In genomic region chr1:209625791-209626285, GRCh38 we compare ENCODE assay signal across 21 cellular contexts. TPM values are rescaled to one million over a fixed set of nuclear protein-coding genes. Genes with fewer than 3 reads are reported as not detected.
DNase-seq lines count a peak whose midpoint lies in the region; ATAC-seq and TF ChIP-seq lines count a peak whose summit lies in the region.
"Had no signal": no experiment of that assay in that cellular context is flagged by ENCODE, and none has a peak within 500 bp of the region (broad histone marks: within the 10 kb centered on the region; RNA-seq: fewer than 3 reads in every experiment).

No MANE protein-coding gene starts in this region.

- H3K27ac ChIP-seq in cardiac muscle cell (peak overlapping the region; percentile 74), neuronal stem cell (replicated peaks; ENCODE audit: low read length) (no peak overlapping the region)
- H3K27ac ChIP-seq: GM23248, upper lobe of right lung had no signal

- H3K4me3 ChIP-seq in cardiac muscle cell (no peak overlapping the region), neuronal stem cell (ENCODE audit: low read length in 2 of 2) (no peak overlapping the region)
- H3K4me3 ChIP-seq: GM23248, upper lobe of right lung had no signal

- no peak overlapping the region for H3K27ac Mint-ChIP-seq in activated CD4-positive, alpha-beta T cell treated with anti-CD3 and anti-CD28 coated beads, Interleukin-2, amount 10 ng/mL, durations not matched to agents 7 days and 5 days
- no peak overlapping the region for H3K27ac Mint-ChIP-seq in activated naive CD8-positive, alpha-beta T cell treated with anti-CD3 and anti-CD28 coated beads for 36 hours
- H3K27ac Mint-ChIP-seq: activated CD4-positive, alpha-beta memory T cell treated with anti-CD3 and anti-CD28 coated beads for 36 hours; activated naive CD4-positive, alpha-beta T cell treated with anti-CD3 and anti-CD28 coated beads, Interleukin-2, amount 10 ng/mL, durations not matched to agents 7 days and 5 days; activated T-cell treated with anti-CD3 and anti-CD28 coated beads, Interleukin-2, amount 50 U/mL, for 24 hours; nephron progenitor cell; stimulated activated naive B cell treated with anti-CD40 and anti-IgM and Interleukin-4, amounts not matched to agents 10 μg/mL and 1 μg/mL and 100 μg/mL, for 72 hours; T-cell had no signal

- no peaks in the 10 kb centered on the region for H3K9me3 ChIP-seq in cardiac muscle cell (ENCODE audit: low read depth)
- no peaks in the 10 kb centered on the region for H3K9me3 ChIP-seq in neuronal stem cell (replicated peaks in 1 of 2; ENCODE audit: control insufficient read depth in 2 of 2, insufficient read depth in 1 of 2, low read depth in 1 of 2, low read length in 2 of 2)
- H3K9me3 ChIP-seq: upper lobe of right lung had no signal

- H3K79me1 ChIP-seq in neuronal stem cell (ENCODE audit: low read depth, low read length): no peaks in the 10 kb centered on the region

- CTCF ChIA-PET in activated CD4-positive, alpha-beta T cell treated with anti-CD3 and anti-CD28 coated beads, Interleukin-2, amount 10 ng/mL, durations not matched to agents 7 days and 5 days (lab: Charles Lee): interaction anchor here (0.5 kb wide), 1 partner anchor 723 kb away, joined by 3 read pairs; no protein-coding TSS in a partner anchor

- POLR2A ChIA-PET in activated CD4-positive, alpha-beta T cell treated with anti-CD3 and anti-CD28 coated beads, Interleukin-2, amount 10 ng/mL, durations not matched to agents 7 days and 5 days (lab: Charles Lee): no interaction called here

- H3K36me3 Mint-ChIP-seq in activated CD4-positive, alpha-beta T cell treated with anti-CD3 and anti-CD28 coated beads, Interleukin-2, amount 10 ng/mL, durations not matched to agents 7 days and 5 days (ENCODE audit: low read depth): no peaks in the 10 kb centered on the region
- no peaks in the 10 kb centered on the region for H3K36me3 Mint-ChIP-seq in activated naive CD8-positive, alpha-beta T cell treated with anti-CD3 and anti-CD28 coated beads for 36 hours
- H3K36me3 Mint-ChIP-seq: activated CD4-positive, alpha-beta memory T cell treated with anti-CD3 and anti-CD28 coated beads for 36 hours; activated naive CD4-positive, alpha-beta T cell treated with anti-CD3 and anti-CD28 coated beads, Interleukin-2, amount 10 ng/mL, durations not matched to agents 7 days and 5 days; CD8-positive, alpha-beta memory T cell; stimulated activated naive B cell treated with anti-CD40 and anti-IgM and Interleukin-4, amounts not matched to agents 10 μg/mL and 1 μg/mL and 100 μg/mL, for 72 hours; T-cell had no signal

- H4K91ac ChIP-seq in neuronal stem cell (ENCODE audit: low read depth, low read length, poor library complexity): no peak overlapping the region

- H3K18ac ChIP-seq in neuronal stem cell (ENCODE audit: low read length): peak overlapping the region; percentile 34

- no peak overlapping the region for H2BK12ac ChIP-seq in neuronal stem cell (ENCODE audit: low read length)

- H3K27me3 ChIP-seq in cardiac muscle cell (no peaks in the 10 kb centered on the region), neuronal stem cell (ENCODE audit: control insufficient read depth in 3 of 3, insufficient read depth in 3 of 3, low read depth in 1 of 3, low read length in 3 of 3) (peaks cover 0 to 4% (median 0%) of the 10 kb centered on the region in 3 experiments)
- H3K27me3 ChIP-seq: upper lobe of right lung had no signal

- H3K9me3 Mint-ChIP-seq in activated CD4-positive, alpha-beta T cell treated with anti-CD3 and anti-CD28 coated beads, Interleukin-2, amount 10 ng/mL, durations not matched to agents 7 days and 5 days: no peaks in the 10 kb centered on the region
- H3K9me3 Mint-ChIP-seq in activated naive CD8-positive, alpha-beta T cell treated with anti-CD3 and anti-CD28 coated beads for 36 hours: no peaks in the 10 kb centered on the region
- H3K9me3 Mint-ChIP-seq: activated CD4-positive, alpha-beta memory T cell treated with anti-CD3 and anti-CD28 coated beads for 36 hours; activated naive CD4-positive, alpha-beta T cell treated with anti-CD3 and anti-CD28 coated beads, Interleukin-2, amount 10 ng/mL, durations not matched to agents 7 days and 5 days; activated T-cell treated with anti-CD3 and anti-CD28 coated beads, Interleukin-2, amount 50 U/mL, for 24 hours; CD8-positive, alpha-beta memory T cell; nephron progenitor cell; stimulated activated naive B cell treated with anti-CD40 and anti-IgM and Interleukin-4, amounts not matched to agents 10 μg/mL and 1 μg/mL and 100 μg/mL, for 72 hours; T-cell had no signal

- H3K23ac ChIP-seq in neuronal stem cell (ENCODE audit: low read depth, low read length, poor library complexity): no peak overlapping the region

- peak overlapping the region; percentile 7 for H3K9ac ChIP-seq in neuronal stem cell (ENCODE audit: low read depth, low read length, poor library complexity)
- H3K9ac ChIP-seq: GM23248 had no signal

- H3K4ac ChIP-seq in neuronal stem cell (ENCODE audit: low read length): no peak overlapping the region

- no peak overlapping the region for H3K4me2 ChIP-seq in neuronal stem cell (ENCODE audit: insufficient read depth, low read length, poor library complexity, severe bottlenecking)

- no peaks in the 10 kb centered on the region for H3K36me3 ChIP-seq in cardiac muscle cell
- no peaks in the 10 kb centered on the region for H3K36me3 ChIP-seq in neuronal stem cell (replicated peaks in 1 of 2; ENCODE audit: control insufficient read depth in 2 of 2, insufficient read depth in 2 of 2, low read length in 2 of 2)
- H3K36me3 ChIP-seq: upper lobe of right lung had no signal

- peaks cover 17% of the 10 kb centered on the region for H3K4me1 ChIP-seq in cardiac muscle cell (ENCODE audit: low read depth)
- H3K4me1 ChIP-seq in neuronal stem cell (ENCODE audit: control insufficient read depth in 2 of 2, insufficient read depth in 1 of 2, low read depth in 1 of 2, low read length in 2 of 2): peaks cover 0 to 6% of the 10 kb centered on the region in 2 donors

- H2AFZ ChIP-seq in neuronal stem cell (ENCODE audit: low read length): no peak overlapping the region
- H2AFZ ChIP-seq: GM23248 had no signal

- no peak overlapping the region for H4K8ac ChIP-seq in neuronal stem cell (ENCODE audit: low read depth, low read length)

- no peaks in the 10 kb centered on the region for H3K4me1 Mint-ChIP-seq in activated CD4-positive, alpha-beta T cell treated with anti-CD3 and anti-CD28 coated beads, Interleukin-2, amount 10 ng/mL, durations not matched to agents 7 days and 5 days
- H3K4me1 Mint-ChIP-seq in activated naive CD8-positive, alpha-beta T cell treated with anti-CD3 and anti-CD28 coated beads for 36 hours: peaks cover 5% of the 10 kb centered on the region
- H3K4me1 Mint-ChIP-seq: activated naive CD4-positive, alpha-beta T cell treated with anti-CD3 and anti-CD28 coated beads, Interleukin-2, amount 10 ng/mL, durations not matched to agents 7 days and 5 days had no signal

- TF ChIP-seq CTCF in cardiac muscle cell (IDR thresholded peaks at IDR 0.05; ENCODE audit: low read depth, low read length): no peak

- no peak overlapping the region for H2BK5ac ChIP-seq in neuronal stem cell (ENCODE audit: low read length)

- H3K14ac ChIP-seq in neuronal stem cell (ENCODE audit: low read length): no peak overlapping the region

- H3K27me3 Mint-ChIP-seq in activated CD4-positive, alpha-beta T cell treated with anti-CD3 and anti-CD28 coated beads, Interleukin-2, amount 10 ng/mL, durations not matched to agents 7 days and 5 days: no peaks in the 10 kb centered on the region
- H3K27me3 Mint-ChIP-seq in activated naive CD8-positive, alpha-beta T cell treated with anti-CD3 and anti-CD28 coated beads for 36 hours: no peaks in the 10 kb centered on the region
- H3K27me3 Mint-ChIP-seq: activated CD4-positive, alpha-beta memory T cell treated with anti-CD3 and anti-CD28 coated beads for 36 hours; activated T-cell treated with anti-CD3 and anti-CD28 coated beads, Interleukin-2, amount 50 U/mL, for 24 hours had no signal

- DNase-seq in Ammon's horn (ENCODE audit: low spot score) (peak; percentile 49), NCI-H446 treated with DMSO at 0.1 percent for 48 hours (lab: John Stamatoyannopoulos, UW) (peak; percentile 35), cardiac muscle cell (ENCODE audit: low read depth in 1 of 2, low spot score in 1 of 2) (no peak), neuronal stem cell (ENCODE audit: low spot score) (no peak), NCI-H524 treated with DMSO at 0.1 percent for 48 hours (lab: John Stamatoyannopoulos, UW) (no peak)
- no peak for DNase-seq in stimulated activated naive CD8-positive, alpha-beta T cell treated with anti-CD3 and anti-CD28 coated beads, Interleukin-15, Interleukin-2, amounts not matched to agents 100 U/mL and 50 U/mL, for 24 hours
- DNase-seq in activated CD4-positive, alpha-beta T cell treated with anti-CD3 and anti-CD28 coated beads, Interleukin-2, amount 10 ng/mL, durations not matched to agents 7 days and 5 days: no peak
- DNase-seq in activated naive CD8-positive, alpha-beta T cell treated with anti-CD3 and anti-CD28 coated beads for 36 hours: no peak
- DNase-seq: activated CD4-positive, alpha-beta memory T cell treated with anti-CD3 and anti-CD28 coated beads for 36 hours; activated naive CD4-positive, alpha-beta T cell treated with anti-CD3 and anti-CD28 coated beads, Interleukin-2, amount 10 ng/mL, durations not matched to agents 7 days and 5 days; activated T-cell treated with anti-CD3 and anti-CD28 coated beads, Interleukin-2, amount 50 U/mL, for 24 hours; CD8-positive, alpha-beta memory T cell; NCI-H2171 treated with DMSO at 0.1 percent for 48 hours; nephron progenitor cell; NK-92 treated with Interleukin-12 subunit alpha and Interleukin-12 subunit beta, amount 100 ng/mL, for 24 hours; stimulated activated naive B cell treated with anti-CD40 and anti-IgM and Interleukin-4, amounts not matched to agents 10 μg/mL and 1 μg/mL and 100 μg/mL, for 72 hours; T-cell; upper lobe of right lung had no signal

- no CpG with 5 or more reads among the region's 18 CpGs for WGBS in neuronal stem cell (ENCODE audit: extremely low coverage in 2 of 2, insufficient read length in 2 of 2, insufficient replicate concordance in 1 of 2), 2 donors

- no peak overlapping the region for H2BK15ac ChIP-seq in neuronal stem cell (ENCODE audit: low read length)

- H3K4me3 Mint-ChIP-seq in activated CD4-positive, alpha-beta T cell treated with anti-CD3 and anti-CD28 coated beads, Interleukin-2, amount 10 ng/mL, durations not matched to agents 7 days and 5 days: no peak overlapping the region
- H3K4me3 Mint-ChIP-seq in activated naive CD8-positive, alpha-beta T cell treated with anti-CD3 and anti-CD28 coated beads for 36 hours: no peak overlapping the region
- H3K4me3 Mint-ChIP-seq: activated CD4-positive, alpha-beta memory T cell treated with anti-CD3 and anti-CD28 coated beads for 36 hours; activated naive CD4-positive, alpha-beta T cell treated with anti-CD3 and anti-CD28 coated beads, Interleukin-2, amount 10 ng/mL, durations not matched to agents 7 days and 5 days; activated T-cell treated with anti-CD3 and anti-CD28 coated beads, Interleukin-2, amount 50 U/mL, for 24 hours; CD8-positive, alpha-beta memory T cell; nephron progenitor cell; stimulated activated naive B cell treated with anti-CD40 and anti-IgM and Interleukin-4, amounts not matched to agents 10 μg/mL and 1 μg/mL and 100 μg/mL, for 72 hours; T-cell had no signal

- ATAC-seq in stimulated activated naive CD8-positive, alpha-beta T cell treated with anti-CD3 and anti-CD28 coated beads, Interleukin-15, Interleukin-2, amounts not matched to agents 100 U/mL and 50 U/mL, for 24 hours: no peak
- ATAC-seq: esophagus mucosa; stimulated activated naive B cell treated with anti-CD40 and anti-IgM and Interleukin-4, amounts not matched to agents 10 μg/mL and 1 μg/mL and 100 μg/mL, for 72 hours; T-cell had no signal

- no peak overlapping the region for H2AK5ac ChIP-seq in neuronal stem cell (ENCODE audit: low read depth, low read length)

- no peak overlapping the region for H2BK120ac ChIP-seq in neuronal stem cell (ENCODE audit: low read depth, low read length)

RNA-seq across cellular contexts. Expression of gene LAMB3, which starts 26.4 kb away (rescaled TPM):
- 0.48 and 0.70 TPM in 2 replicates for total RNA-seq in cardiac muscle cell
- polyA plus RNA-seq in cardiac muscle cell: 0.21 TPM in 1 of 2 replicates, not detected in the other
- 0.15 TPM for polyA plus RNA-seq in neuronal stem cell (2013, experiment 1 of 2)
- polyA plus RNA-seq in neuronal stem cell (2013, experiment 2 of 2): 0.11 TPM
- total RNA-seq in activated CD4-positive, alpha-beta T cell treated with anti-CD3 and anti-CD28 coated beads, Interleukin-2, amount 10 ng/mL, durations not matched to agents 7 days and 5 days: 1 to 10 TPM; 1.3 to 1.9 TPM
- under 1 TPM; 0.88 to 0.89 TPM for total RNA-seq in activated naive CD8-positive, alpha-beta T cell treated with anti-CD3 and anti-CD28 coated beads for 36 hours

RNA-seq across cellular contexts. Expression of gene CAMK1G, which starts 42.3 kb away (rescaled TPM):
- 5.4 and 8.5 TPM in 2 replicates for total RNA-seq in cardiac muscle cell
- 5.0 and 8.7 TPM in 2 replicates for polyA plus RNA-seq in cardiac muscle cell
- 4.6 TPM for polyA plus RNA-seq in neuronal stem cell (2013, experiment 1 of 2)
- polyA plus RNA-seq in neuronal stem cell (2013, experiment 2 of 2): 4.4 TPM
- not detected for total RNA-seq in activated CD4-positive, alpha-beta T cell treated with anti-CD3 and anti-CD28 coated beads, Interleukin-2, amount 10 ng/mL, durations not matched to agents 7 days and 5 days
- not detected for total RNA-seq in activated naive CD8-positive, alpha-beta T cell treated with anti-CD3 and anti-CD28 coated beads for 36 hours
- total RNA-seq: CD8-positive, alpha-beta memory T cell; esophagus mucosa; pulmonary artery endothelial cell; T-cell had no signal
- polyA plus RNA-seq: CD8-positive, alpha-beta memory T cell; GM23248 had no signal

RNA-seq across cellular contexts. Expression of gene G0S2, which starts 49.4 kb away (rescaled TPM):
- total RNA-seq in cardiac muscle cell: 47.5 and 73.5 TPM in 2 replicates
- 40.0 and 45.9 TPM in 2 replicates for polyA plus RNA-seq in cardiac muscle cell
- polyA plus RNA-seq in neuronal stem cell (2013, experiment 1 of 2): 1.4 TPM
- 1.1 TPM for polyA plus RNA-seq in neuronal stem cell (2013, experiment 2 of 2)
- under 1 TPM; 0.56 to 0.64 TPM for total RNA-seq in activated CD4-positive, alpha-beta T cell treated with anti-CD3 and anti-CD28 coated beads, Interleukin-2, amount 10 ng/mL, durations not matched to agents 7 days and 5 days
- total RNA-seq in activated naive CD8-positive, alpha-beta T cell treated with anti-CD3 and anti-CD28 coated beads for 36 hours: 10 to 100 TPM; 11.4 to 13.1 TPM
- polyA plus RNA-seq: CD8-positive, alpha-beta memory T cell had no signal

Comparison
In these comparisons a context has a peak if more than half of its experiments do, and no peak if none do; other contexts are left out.
1. DNase-seq: peak in Ammon's horn (single experiment) and NCI-H446 treated with DMSO at 0.1 percent for 48 hours (single experiment); none in cardiac muscle cell (0 of 2), neuronal stem cell (single experiment), stimulated activated naive CD8-positive, alpha-beta T cell treated with anti-CD3 and anti-CD28 coated beads, Interleukin-15, Interleukin-2, amounts not matched to agents 100 U/mL and 50 U/mL, for 24 hours (single experiment), activated CD4-positive, alpha-beta T cell treated with anti-CD3 and anti-CD28 coated beads, Interleukin-2, amount 10 ng/mL, durations not matched to agents 7 days and 5 days (single experiment), activated naive CD8-positive, alpha-beta T cell treated with anti-CD3 and anti-CD28 coated beads for 36 hours (single experiment) and NCI-H524 treated with DMSO at 0.1 percent for 48 hours (single experiment).
2. RNA of gene G0S2, which starts 49.4 kb away (total RNA-seq): 47.5 to 73.5 TPM in cardiac muscle cell and 11.4 to 13.1 TPM in activated naive CD8-positive, alpha-beta T cell treated with anti-CD3 and anti-CD28 coated beads for 36 hours; 0.56 to 0.64 TPM in activated CD4-positive, alpha-beta T cell treated with anti-CD3 and anti-CD28 coated beads, Interleukin-2, amount 10 ng/mL, durations not matched to agents 7 days and 5 days; every median in the first group is over 4 times any median in the second.